7 cellular contexts compared by ENCODE assay signal in genomic region chr7:77699056-77699455, GRCh38. TPM values are rescaled to one million over a fixed set of nuclear protein-coding genes. Genes with fewer than 3 reads are reported as not detected.
DNase-seq lines count a peak whose midpoint lies in the region; ATAC-seq and TF ChIP-seq lines count a peak whose summit lies in the region.

No MANE protein-coding gene starts in this region.

- H2AK5ac ChIP-seq in neuronal stem cell (ENCODE audit: low read depth, low read length): no peak overlapping the region

- H3K9me3 ChIP-seq in HEK293 (ENCODE audit: control insufficient read depth, insufficient read depth, low read depth, low read length) (no peaks in the 10 kb centered on the region), OCI-LY3 (ENCODE audit: insufficient read depth, low read length) (no peaks in the 10 kb centered on the region), gastroesophageal sphincter (no peaks in the 10 kb centered on the region), neuronal stem cell (replicated peaks in 1 of 2; ENCODE audit: control insufficient read depth in 2 of 2, insufficient read depth in 1 of 2, low read depth in 1 of 2, low read length in 2 of 2) (no peaks in the 10 kb centered on the region), Caco-2 (no peaks in the 10 kb centered on the region)

- H3K4me1 ChIP-seq in HEK293 (ENCODE audit: control insufficient read depth, insufficient read depth, low read length) (peaks cover 9% of the 10 kb centered on the region), OCI-LY3 (ENCODE audit: low read length) (peaks cover 29% of the 10 kb centered on the region), gastroesophageal sphincter (peaks cover 0 to 74% (median 16%) of the 10 kb centered on the region in 3 donors), neuronal stem cell (ENCODE audit: control insufficient read depth in 2 of 2, insufficient read depth in 1 of 2, low read depth in 1 of 2, low read length in 2 of 2) (peaks cover 1 to 11% of the 10 kb centered on the region in 2 donors), Caco-2 (peaks cover 7% of the 10 kb centered on the region; the same call in 1 of the 2 replicates)

- no peak overlapping the region for H2BK5ac ChIP-seq in neuronal stem cell (ENCODE audit: low read length)

- no peak for TF ChIP-seq POLR2A in gastroesophageal sphincter (IDR thresholded peaks at IDR 0.05)

- no peaks in the 10 kb centered on the region for H3K9me3 Mint-ChIP-seq in Caco-2 (ENCODE audit: unreplicated experiment)

- H3K4me2 ChIP-seq in OCI-LY3 (ENCODE audit: low read length) (peak overlapping the region; percentile 89), neuronal stem cell (ENCODE audit: insufficient read depth, low read length, poor library complexity, severe bottlenecking) (no peak overlapping the region)

- ATAC-seq in GM18517 (IDR thresholded peaks at IDR 0.05; ENCODE audit: unreplicated experiment): peak; percentile 48
- ATAC-seq in gastroesophageal sphincter: no peak

- no peak overlapping the region for H3K27ac ChIP-seq in HEK293 (ENCODE audit: extremely low read depth, low read depth, low read length)
- peak overlapping the region; percentile 43 for H3K27ac ChIP-seq in OCI-LY3 (ENCODE audit: low read length)
- peak overlapping the region; percentile 92 to 99 (median 98) for H3K27ac ChIP-seq in gastroesophageal sphincter
- no peak overlapping the region for H3K27ac ChIP-seq in neuronal stem cell (replicated peaks; ENCODE audit: low read length)

- intact Hi-C loops in Caco-2 (cut with micrococcal nuclease; ENCODE audit: unreplicated experiment): no loop called here

- H2BK120ac ChIP-seq in neuronal stem cell (ENCODE audit: low read depth, low read length): no peak overlapping the region

- H3K9ac ChIP-seq in OCI-LY3 (ENCODE audit: low read length): 0 out of 2 replicates have a peak overlapping the region, but pooled peaks have one; percentile 23
- no peak overlapping the region for H3K9ac ChIP-seq in neuronal stem cell (ENCODE audit: low read depth, low read length, poor library complexity)

- H3K36me3 Mint-ChIP-seq in Caco-2 (ENCODE audit: insufficient read depth, unreplicated experiment): peaks cover 25% of the 10 kb centered on the region

- peaks cover 80% of the 10 kb centered on the region for H3K79me2 ChIP-seq in OCI-LY3 (ENCODE audit: low read length)

- no peak overlapping the region for H2BK15ac ChIP-seq in neuronal stem cell (ENCODE audit: low read length)

- TF ChIP-seq EP300 in gastroesophageal sphincter (IDR thresholded peaks at IDR 0.05): no peak

- no peak overlapping the region for H3K18ac ChIP-seq in neuronal stem cell (ENCODE audit: low read length)

- DNase-seq in neuronal stem cell (ENCODE audit: low spot score): no peak
- no peak for DNase-seq in Caco-2
- no peak for DNase-seq in SHP77 (lab: John Stamatoyannopoulos, UW)

- POLR2A ChIA-PET in HEK293 (lab: Yijun Ruan, JAX): no interaction called here
- POLR2A ChIA-PET in Caco-2 (lab: Charles Lee): no interaction called here

- no TSS peak for BruUV-seq in Caco-2 (replicated peaks; lab: Mats Ljungman, UMichigan)

- peaks cover 56% of the 10 kb centered on the region for H4K20me1 ChIP-seq in OCI-LY3 (ENCODE audit: insufficient read depth, low read length)

- H4K8ac ChIP-seq in neuronal stem cell (ENCODE audit: low read depth, low read length): no peak overlapping the region

- H3K36me3 ChIP-seq in HEK293 (ENCODE audit: control insufficient read depth in 2 of 2, insufficient read depth in 1 of 2, low read length in 2 of 2): no peaks in the 10 kb centered on the region
- peaks cover 8% of the 10 kb centered on the region for H3K36me3 ChIP-seq in OCI-LY3 (replicated peaks; ENCODE audit: low read depth, low read length)
- no peaks in the 10 kb centered on the region for H3K36me3 ChIP-seq in gastroesophageal sphincter
- H3K36me3 ChIP-seq in neuronal stem cell (replicated peaks in 1 of 2; ENCODE audit: control insufficient read depth in 2 of 2, insufficient read depth in 2 of 2, low read length in 2 of 2): peaks cover 0 to 26% of the 10 kb centered on the region in 2 donors
- no peaks in the 10 kb centered on the region; the same call in 1 of the 2 replicates for H3K36me3 ChIP-seq in Caco-2 (ENCODE audit: control insufficient read depth, insufficient read depth, low read length)

- no peak overlapping the region for H3K4ac ChIP-seq in neuronal stem cell (ENCODE audit: low read length)

- no peak overlapping the region for H3K14ac ChIP-seq in neuronal stem cell (ENCODE audit: low read length)

- H3K27me3 Mint-ChIP-seq in Caco-2 (ENCODE audit: insufficient read depth, unreplicated experiment): no peaks in the 10 kb centered on the region

- TF ChIP-seq CTCF in HEK293 (tag by site-specific recombination; IDR thresholded peaks at IDR 0.05): no peak
- TF ChIP-seq CTCF in OCI-LY3 (IDR thresholded peaks at IDR 0.05; ENCODE audit: low read depth, low read length): no peak
- TF ChIP-seq CTCF in gastroesophageal sphincter (IDR thresholded peaks at IDR 0.05): no peak
- no peak for TF ChIP-seq CTCF in Caco-2 (IDR thresholded peaks at IDR 0.05; ENCODE audit: insufficient read depth in 1 of 2, low read depth in 1 of 2, low read length in 1 of 2, severe bottlenecking in 1 of 2, unreplicated experiment in 1 of 2)

- H3K23ac ChIP-seq in neuronal stem cell (ENCODE audit: low read depth, low read length, poor library complexity): no peak overlapping the region

- 25 to 27% methylated on average over 2 of the region's 2 CpGs for WGBS in gastroesophageal sphincter (ENCODE audit: low coverage in 1 of 2), 2 donors
- WGBS in neuronal stem cell (ENCODE audit: extremely low coverage in 2 of 2, insufficient read length in 2 of 2, insufficient replicate concordance in 1 of 2), 2 donors: no CpG with 5 or more reads among the region's 2 CpGs

- no peak overlapping the region for H4K91ac ChIP-seq in neuronal stem cell (ENCODE audit: low read depth, low read length, poor library complexity)

- H3K27ac Mint-ChIP-seq in Caco-2 (ENCODE audit: unreplicated experiment): no peak overlapping the region

- H2BK12ac ChIP-seq in neuronal stem cell (ENCODE audit: low read length): no peak overlapping the region

- H3K79me1 ChIP-seq in neuronal stem cell (ENCODE audit: low read depth, low read length): peaks cover 10% of the 10 kb centered on the region

- H3K27me3 ChIP-seq in OCI-LY3 (ENCODE audit: low read depth, low read length): no peaks in the 10 kb centered on the region
- no peaks in the 10 kb centered on the region for H3K27me3 ChIP-seq in gastroesophageal sphincter
- no peaks in the 10 kb centered on the region for H3K27me3 ChIP-seq in neuronal stem cell (ENCODE audit: control insufficient read depth in 3 of 3, insufficient read depth in 3 of 3, low read depth in 1 of 3, low read length in 3 of 3)
- H3K27me3 ChIP-seq in Caco-2 (replicated peaks; ENCODE audit: control insufficient read depth, insufficient read depth, low read length): no peaks in the 10 kb centered on the region

- no peak overlapping the region for H3K4me3 Mint-ChIP-seq in Caco-2 (ENCODE audit: unreplicated experiment)

- CTCF ChIA-PET in HEK293 (lab: Yijun Ruan, JAX): interaction anchor here (0.6 to 1.1 kb wide), 3 partner anchors 41 to 60 kb away, joined by 3 to 4 read pairs (median 3); no protein-coding TSS in a partner anchor
- CTCF ChIA-PET in Caco-2 (lab: Charles Lee): no interaction called here

- no peak overlapping the region for H2AFZ ChIP-seq in OCI-LY3 (ENCODE audit: low read depth, low read length)
- no peak overlapping the region for H2AFZ ChIP-seq in neuronal stem cell (ENCODE audit: low read length)

- peak overlapping the region; percentile 75 for H3K4me3 ChIP-seq in HEK293 (ENCODE audit: low read depth, low read length)
- peak overlapping the region; percentile 92 for H3K4me3 ChIP-seq in OCI-LY3 (ENCODE audit: low read length)
- peak overlapping the region; percentile 7 to 97 for H3K4me3 ChIP-seq in gastroesophageal sphincter
- peak overlapping the region in 1 of 2 donors; percentile 12 for H3K4me3 ChIP-seq in neuronal stem cell (ENCODE audit: low read length in 2 of 2)
- H3K4me3 ChIP-seq in Caco-2 (ENCODE audit: low read depth, low read length): no peak overlapping the region

- peaks cover 15% of the 10 kb centered on the region for H3K4me1 Mint-ChIP-seq in Caco-2 (ENCODE audit: low read depth, unreplicated experiment)

TF ChIP-seq in HEK293, 187 proteins besides CTCF, POLR2A, EP300 and RAD21:
- TF ChIP-seq WT1 (tag by site-specific recombination; IDR thresholded peaks at IDR 0.05): no peak
- TF ChIP-seq SP7 (tag by site-specific recombination; IDR thresholded peaks at IDR 0.05): peak; percentile 46; the same call in 1 of the 2 replicates

RNA-seq across cellular contexts. Expression of gene RSBN1L, which starts 2.8 kb away (rescaled TPM):
- 10 to 100 TPM; 18.7 to 40.8 (median 25.9) TPM for total RNA-seq in gastroesophageal sphincter
- polyA plus RNA-seq in neuronal stem cell (2013, experiment 1 of 2): 15.5 TPM
- 16.2 TPM for polyA plus RNA-seq in neuronal stem cell (2013, experiment 2 of 2)
- 21.4 and 25.3 TPM in 2 replicates for total RNA-seq in Caco-2 (2022)

Comparison
In these comparisons a context has a peak if more than half of its experiments do, and no peak if none do; other contexts are left out.
1. H3K27ac ChIP-seq: peak in OCI-LY3 (single experiment) and gastroesophageal sphincter (4 of 4); none in HEK293 (single experiment) and neuronal stem cell (single experiment).